In the genomic region with DNA sequence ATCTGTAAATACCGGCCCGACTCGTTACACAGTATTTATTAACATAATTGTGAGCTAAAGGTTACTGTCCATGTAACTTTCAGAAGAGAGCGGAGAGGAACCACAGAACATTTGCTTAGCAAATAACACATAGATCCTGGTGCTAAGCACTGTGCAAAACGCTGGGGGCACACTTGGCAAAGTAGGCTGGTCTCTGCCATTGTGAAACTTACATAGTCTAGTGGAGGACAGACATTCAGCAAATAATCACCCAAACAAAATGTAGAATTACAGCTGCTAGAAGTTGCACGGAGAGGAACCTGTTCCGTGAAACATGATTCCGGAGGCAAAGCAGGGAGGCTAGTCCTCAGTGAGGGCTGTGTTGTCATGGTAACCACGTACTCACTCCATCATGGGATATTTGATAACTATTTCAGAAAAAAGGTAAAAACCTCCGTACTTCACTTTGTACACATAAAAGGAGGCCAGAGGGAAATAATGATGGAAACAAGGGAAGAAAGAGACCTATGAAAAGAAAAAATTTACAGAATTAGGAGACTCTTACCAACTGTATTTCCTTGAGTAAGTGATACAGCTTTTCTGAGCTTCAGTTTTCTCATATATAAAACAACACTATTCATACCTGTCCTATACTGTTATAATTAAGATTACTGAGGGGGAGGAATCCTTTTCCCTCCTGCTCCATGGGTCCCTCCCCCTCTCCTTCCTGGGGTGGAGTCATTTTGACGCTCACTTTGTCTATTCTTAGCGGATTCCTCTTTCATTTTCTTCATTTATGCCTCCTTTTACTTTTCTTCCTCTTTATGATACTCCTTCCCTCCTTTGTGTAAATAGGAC, we compare ENCODE assay signal across 8 cellular contexts. TPM values are rescaled to one million over a fixed set of nuclear protein-coding genes. Genes with fewer than 3 reads are reported as not detected.
DNase-seq lines count a peak whose midpoint lies in the region; ATAC-seq and TF ChIP-seq lines count a peak whose summit lies in the region.

No MANE protein-coding gene starts in this region.

- TF ChIP-seq CTCF in PC-3 (conservative IDR thresholded peaks at IDR 0.05; ENCODE audit: low read depth, low read length) (peak; percentile 36), body of pancreas (IDR thresholded peaks at IDR 0.05) (peak in 3 of 7 experiments; percentile 15 to 45 (median 36))

- H3K4me3 Mint-ChIP-seq in immature natural killer cell = peak overlapping the region; percentile 90 to 99 (median 96)

- H3K9me3 ChIP-seq in PC-3 (ENCODE audit: low read length) (no peaks in the 10 kb centered on the region), body of pancreas (no peaks in the 10 kb centered on the region)

- BruUV-seq in PC-3 (replicated peaks; lab: Mats Ljungman, UMichigan) = no TSS peak

- peak overlapping the region; percentile 35 for H3K27ac ChIP-seq in PC-3 (ENCODE audit: low read length)
- H3K27ac ChIP-seq in body of pancreas = peak overlapping the region; percentile 54 to 91 (median 88)

- peaks cover 33 to 43% of the 10 kb centered on the region in 2 donors for H3K4me1 Mint-ChIP-seq in immature natural killer cell

- 13 to 20% methylated on average over 12 of the region's 12 CpGs for whole genome bisulfite sequencing in body of pancreas, 2 donors

- H3K4me2 ChIP-seq in PC-3 (ENCODE audit: low read length) = peak overlapping the region; percentile 83

- H3K9ac ChIP-seq in PC-3 (ENCODE audit: low read length) = no peak overlapping the region

- no peaks in the 10 kb centered on the region for H3K9me3 Mint-ChIP-seq in immature natural killer cell

- peaks cover 17% of the 10 kb centered on the region for H3K4me1 ChIP-seq in PC-3 (ENCODE audit: insufficient read depth, low read length)
- H3K4me1 ChIP-seq in body of pancreas = peaks cover 15% of the 10 kb centered on the region

- CTCF ChIA-PET in PC-3 (lab: Charles Lee) = interaction anchor here (0.6 kb wide), 1 partner anchor 384 kb away, joined by 3 read pairs; no protein-coding TSS in a partner anchor

- intact Hi-C loops in PC-3 (cut with micrococcal nuclease) (no loop called here), body of pancreas (cut with DNase I) (no loop called here)

- no peaks in the 10 kb centered on the region for H4K20me1 ChIP-seq in PC-3 (ENCODE audit: low read length)

- H3K27me3 Mint-ChIP-seq in immature natural killer cell (ENCODE audit: low read depth in 3 of 3) = peaks cover 10 to 24% (median 10%) of the 10 kb centered on the region in 3 donors

- H3K79me2 ChIP-seq in PC-3 (ENCODE audit: low read length) = no peaks in the 10 kb centered on the region

- H3K27me3 ChIP-seq in PC-3 (ENCODE audit: low read length) = no peaks in the 10 kb centered on the region
- no peaks in the 10 kb centered on the region for H3K27me3 ChIP-seq in body of pancreas

- no peaks in the 10 kb centered on the region for H3K36me3 Mint-ChIP-seq in immature natural killer cell

- no peaks in the 10 kb centered on the region for H3F3A ChIP-seq in PC-3 (ENCODE audit: low read length, unreplicated experiment)

- DNase-seq in DMS79 treated with DMSO at 0.1 percent for 48 hours (lab: John Stamatoyannopoulos, UW) (peak; percentile 59), PC-3 (no peak), body of pancreas (peak; percentile 30 to 61 (median 48)), immature natural killer cell (no peak), GM19238 (ENCODE audit: insufficient read length, low spot score) (no peak)
- peak; percentile 25 for DNase-seq in stimulated activated CD4-positive, alpha-beta T cell treated with anti-CD3 and anti-CD28 coated beads, Interleukin-1b, Interleukin-23, amount 100 ng/mL, for 48 hours

- ATAC-seq in GM21367 (IDR thresholded peaks at IDR 0.05; ENCODE audit: unreplicated experiment) (peak; percentile 56), HG03575 (IDR thresholded peaks at IDR 0.05; ENCODE audit: extremely low read depth, insufficient number of reproducible peaks, low FRiP score, unreplicated experiment) (peak; percentile 43), PC-3 (peak; percentile 35), body of pancreas (peak; percentile 26)

- H3K36me3 ChIP-seq in PC-3 (ENCODE audit: low read depth, low read length) (no peaks in the 10 kb centered on the region; the same call in 1 of the 2 replicates), body of pancreas (replicated peaks in 1 of 2; ENCODE audit: insufficient read depth in 1 of 2, low read depth in 2 of 2) (no peaks in the 10 kb centered on the region)

- no peak for TF ChIP-seq POLR2A in body of pancreas (IDR thresholded peaks at IDR 0.05)

- H3K9me2 ChIP-seq in PC-3 (replicated peaks; ENCODE audit: low read length) = no peaks in the 10 kb centered on the region

- H3K4me3 ChIP-seq in PC-3 (ENCODE audit: low read length) (peak overlapping the region; percentile 87), body of pancreas (no peak overlapping the region)

- H2AFZ ChIP-seq in PC-3 (ENCODE audit: low read length) = peak overlapping the region; percentile 91

- peak overlapping the region; percentile 98 to 100 (median 99) for H3K27ac Mint-ChIP-seq in immature natural killer cell

- POLR2A ChIA-PET in PC-3 (lab: Charles Lee; ENCODE audit: unreplicated experiment) = no interaction called here

RNA-seq across cellular contexts. Expression of gene RASGEF1B, which starts 0.8 kb away (rescaled TPM):
- total RNA-seq in PC-3 (2014; rRNA removed) (1.4 TPM in 2 replicates), body of pancreas (1 to 10 TPM; 4.3 to 8.6 TPM)
- 10 to 100 TPM in 1 of 3 donors, 1 to 10 TPM in 2; 5.9 to 11.2 (median 7.3) TPM for polyA plus RNA-seq in immature natural killer cell

Comparison
In these comparisons a context has a peak if more than half of its experiments do, and no peak if none do; other contexts are left out.
1. DNase-seq: peak in DMS79 treated with DMSO at 0.1 percent for 48 hours (single experiment), body of pancreas (4 of 4) and stimulated activated CD4-positive, alpha-beta T cell treated with anti-CD3 and anti-CD28 coated beads, Interleukin-1b, Interleukin-23, amount 100 ng/mL, for 48 hours (single experiment); none in PC-3 (single experiment), immature natural killer cell (0 of 3) and GM19238 (single experiment).
2. Peak in every context shown above with its lines, with median percentiles within 50 percentile points of each other: ATAC-seq.